Comparison of ENCODE assay signal across 8 cellular contexts in genomic region chr10:35643151-35643975, GRCh38. TPM values are rescaled to one million over a fixed set of nuclear protein-coding genes. Genes with fewer than 3 reads are reported as not detected.
DNase-seq lines count a peak whose midpoint lies in the region; ATAC-seq and TF ChIP-seq lines count a peak whose summit lies in the region.

No MANE protein-coding gene starts in this region.

- H3K27ac ChIP-seq in HCT116 (ENCODE audit: low read depth, low read length) (no peak overlapping the region), dorsolateral prefrontal cortex (peak overlapping the region in 27 of 59 donors; percentile 12 to 83 (median 57)), left lung (peak overlapping the region; percentile 58 to 65)

- no peaks in the 10 kb centered on the region for H3K9me3 Mint-ChIP-seq in stimulated activated effector memory CD8-positive, alpha-beta T cell treated with anti-CD3 and anti-CD28 coated beads, Interleukin-12 subunit alpha, Interleukin-12 subunit beta, amount 100 ng/mL, for 72 hours

- no peak for TF ChIP-seq POLR2A in HCT116 (IDR thresholded peaks at IDR 0.05; ENCODE audit: borderline replicate concordance, extremely low read depth, insufficient read depth, insufficient read length)

- peak overlapping the region; percentile 78 for H3K4me3 Mint-ChIP-seq in stimulated activated effector memory CD8-positive, alpha-beta T cell treated with anti-CD3 and anti-CD28 coated beads, Interleukin-12 subunit alpha, Interleukin-12 subunit beta, amount 100 ng/mL, for 72 hours

- peaks cover 27% of the 10 kb centered on the region for H3K4me1 Mint-ChIP-seq in stimulated activated effector memory CD8-positive, alpha-beta T cell treated with anti-CD3 and anti-CD28 coated beads, Interleukin-12 subunit alpha, Interleukin-12 subunit beta, amount 100 ng/mL, for 72 hours

- H3K4me3 ChIP-seq in HCT116 (replicated peaks in 1 of 2; ENCODE audit: low read depth in 1 of 2, low read length in 2 of 2) (peak overlapping the region; percentile 23 to 43), dorsolateral prefrontal cortex (peak overlapping the region; percentile 56 to 94 (median 78)), left lung (peak overlapping the region; percentile 65 to 69)

- H3K9ac ChIP-seq in HCT116 (ENCODE audit: low read length), result no peak overlapping the region

- no peaks in the 10 kb centered on the region for H3K79me2 ChIP-seq in HCT116 (ENCODE audit: insufficient read depth, low read length)

- TF ChIP-seq RAD21 in HCT116 (IDR thresholded peaks at IDR 0.05; ENCODE audit: low read depth), result no peak

- BruUV-seq in HCT116 (replicated peaks; lab: Mats Ljungman, UMichigan), result no TSS peak

- no peak overlapping the region for H3K27ac Mint-ChIP-seq in stimulated activated effector memory CD8-positive, alpha-beta T cell treated with anti-CD3 and anti-CD28 coated beads, Interleukin-12 subunit alpha, Interleukin-12 subunit beta, amount 100 ng/mL, for 72 hours

- POLR2A ChIA-PET in HCT116 (lab: Charles Lee), result no interaction called here

- no peak for ATAC-seq in HCT116
- peak; percentile 52 for ATAC-seq in left lung
- no peak for ATAC-seq in stimulated activated effector memory CD8-positive, alpha-beta T cell treated with anti-CD3 and anti-CD28 coated beads, Interleukin-12 subunit alpha, Interleukin-12 subunit beta, amount 100 ng/mL, for 72 hours
- ATAC-seq in GM18858 (IDR thresholded peaks at IDR 0.05; ENCODE audit: unreplicated experiment), result no peak

- CTCF ChIA-PET in HCT116 (lab: Charles Lee), result no interaction called here

- no peaks in the 10 kb centered on the region for H3K36me3 Mint-ChIP-seq in stimulated activated effector memory CD8-positive, alpha-beta T cell treated with anti-CD3 and anti-CD28 coated beads, Interleukin-12 subunit alpha, Interleukin-12 subunit beta, amount 100 ng/mL, for 72 hours

- H3K36me3 ChIP-seq in HCT116 (ENCODE audit: control insufficient read depth in 1 of 2, insufficient read depth in 2 of 2, low read length in 2 of 2) (no peaks in the 10 kb centered on the region), left lung (no peaks in the 10 kb centered on the region)

- TF ChIP-seq CTCF in HCT116 (IDR thresholded peaks at IDR 0.05 in 2 of 3, conservative IDR thresholded peaks at IDR 0.05 in 1 of 3; ENCODE audit: borderline replicate concordance in 1 of 3, insufficient read depth in 1 of 3, low read depth in 2 of 3, low read length in 2 of 3), result no peak
- TF ChIP-seq CTCF in dorsolateral prefrontal cortex (IDR thresholded peaks at IDR 0.05 in 54 of 56, conservative IDR thresholded peaks at IDR 0.05 in 2 of 56; ENCODE audit: low read depth in 1 of 56, partially characterized antibody in 56 of 56), result peak in 11 of 56 donors; percentile 7 to 27 (median 18)
- TF ChIP-seq CTCF in left lung (IDR thresholded peaks at IDR 0.05), result no peak

- H3K27me3 ChIP-seq in HCT116 (ENCODE audit: insufficient read depth, low read length), result peaks cover 26% of the 10 kb centered on the region
- no peaks in the 10 kb centered on the region for H3K27me3 ChIP-seq in dorsolateral prefrontal cortex
- peaks cover 0 to 70% of the 10 kb centered on the region in 2 donors for H3K27me3 ChIP-seq in left lung

- peak overlapping the region; percentile 70 for H3K4me2 ChIP-seq in HCT116 (ENCODE audit: low read length)

- RAD21 ChIA-PET in HCT116 (lab: Charles Lee; ENCODE audit: low non-redundant PET in 1 of 2, low total read pairs in 2 of 2, uncharacterized antibody in 2 of 2, unreplicated experiment in 2 of 2), result no interaction called here

- no peaks in the 10 kb centered on the region for H4K20me1 ChIP-seq in HCT116 (ENCODE audit: insufficient read depth)

- no peaks in the 10 kb centered on the region for H3K9me2 ChIP-seq in HCT116 (ENCODE audit: insufficient read depth)

- intact Hi-C loops in HCT116 (cut with micrococcal nuclease), result no loop called here
- intact Hi-C loops in dorsolateral prefrontal cortex (cut with DNase I), result loop anchor here (5.0 to 10.0 kb wide), 6 partner anchors 181 to 519 kb away; partner anchors contain the start of gene CREM (in 2 of the 2)
- intact Hi-C loops in left lung (cut with DNase I), result no loop called here

- peaks cover 8 to 28% of the 10 kb centered on the region in 2 experiments for H3K4me1 ChIP-seq in HCT116 (ENCODE audit: control insufficient read depth in 1 of 2, insufficient read depth in 2 of 2, low read length in 2 of 2)
- H3K4me1 ChIP-seq in left lung, result peaks cover 0 to 36% of the 10 kb centered on the region in 2 donors

- H3K9me3 ChIP-seq in HCT116 (ENCODE audit: control insufficient read depth in 1 of 2, insufficient read depth in 1 of 2, low read depth in 1 of 2, low read length in 2 of 2), result no peaks in the 10 kb centered on the region
- no peaks in the 10 kb centered on the region for H3K9me3 ChIP-seq in left lung

- peak overlapping the region; percentile 85 for H2AFZ ChIP-seq in HCT116 (ENCODE audit: low read depth, low read length, poor library complexity, severe bottlenecking)

- DNase-seq in AG08395 (ENCODE audit: low spot score) (peak; percentile 47), HCT116 (ENCODE audit: low read depth, low spot score) (no peak), SW480 (ENCODE audit: low spot score) (peak; percentile 38), dorsolateral prefrontal cortex (peak; percentile 9 to 74 (median 64)), left lung (peak; percentile 72 to 89), DMS153 treated with DMSO at 0.1 percent for 48 hours (lab: John Stamatoyannopoulos, UW; ENCODE audit: unreplicated experiment) (no peak)
- peak in 1 of 2 donors; percentile 49 for DNase-seq in stimulated activated effector memory CD8-positive, alpha-beta T cell treated with anti-CD3 and anti-CD28 coated beads, Interleukin-12 subunit alpha, Interleukin-12 subunit beta, amount 100 ng/mL, for 72 hours (ENCODE audit: low spot score in 2 of 2)

TF ChIP-seq in HCT116, 20 proteins besides CTCF, POLR2A, EP300 and RAD21:
- TF ChIP-seq EGR1 (IDR thresholded peaks at IDR 0.05; ENCODE audit: low read depth) (no peak), ZFX (IDR thresholded peaks at IDR 0.05) (no peak), SIN3A (IDR thresholded peaks at IDR 0.05; ENCODE audit: low read depth) (no peak), TCF7L2 (IDR thresholded peaks at IDR 0.05; ENCODE audit: borderline replicate concordance, extremely low read depth, insufficient read depth, insufficient read length) (no peak), ELF1 (IDR thresholded peaks at IDR 0.05; ENCODE audit: borderline replicate concordance, low read depth) (no peak), EZH2 (IDR thresholded peaks at IDR 0.05) (no peak), ZNF274 (IDR thresholded peaks at IDR 0.05; ENCODE audit: low read depth, low read length) (no peak), EZH2phosphoT487 (IDR thresholded peaks at IDR 0.05; ENCODE audit: borderline replicate concordance) (no peak), CEBPB (IDR thresholded peaks at IDR 0.05; ENCODE audit: low read depth) (no peak)
- TF ChIP-seq, protein P1, sequence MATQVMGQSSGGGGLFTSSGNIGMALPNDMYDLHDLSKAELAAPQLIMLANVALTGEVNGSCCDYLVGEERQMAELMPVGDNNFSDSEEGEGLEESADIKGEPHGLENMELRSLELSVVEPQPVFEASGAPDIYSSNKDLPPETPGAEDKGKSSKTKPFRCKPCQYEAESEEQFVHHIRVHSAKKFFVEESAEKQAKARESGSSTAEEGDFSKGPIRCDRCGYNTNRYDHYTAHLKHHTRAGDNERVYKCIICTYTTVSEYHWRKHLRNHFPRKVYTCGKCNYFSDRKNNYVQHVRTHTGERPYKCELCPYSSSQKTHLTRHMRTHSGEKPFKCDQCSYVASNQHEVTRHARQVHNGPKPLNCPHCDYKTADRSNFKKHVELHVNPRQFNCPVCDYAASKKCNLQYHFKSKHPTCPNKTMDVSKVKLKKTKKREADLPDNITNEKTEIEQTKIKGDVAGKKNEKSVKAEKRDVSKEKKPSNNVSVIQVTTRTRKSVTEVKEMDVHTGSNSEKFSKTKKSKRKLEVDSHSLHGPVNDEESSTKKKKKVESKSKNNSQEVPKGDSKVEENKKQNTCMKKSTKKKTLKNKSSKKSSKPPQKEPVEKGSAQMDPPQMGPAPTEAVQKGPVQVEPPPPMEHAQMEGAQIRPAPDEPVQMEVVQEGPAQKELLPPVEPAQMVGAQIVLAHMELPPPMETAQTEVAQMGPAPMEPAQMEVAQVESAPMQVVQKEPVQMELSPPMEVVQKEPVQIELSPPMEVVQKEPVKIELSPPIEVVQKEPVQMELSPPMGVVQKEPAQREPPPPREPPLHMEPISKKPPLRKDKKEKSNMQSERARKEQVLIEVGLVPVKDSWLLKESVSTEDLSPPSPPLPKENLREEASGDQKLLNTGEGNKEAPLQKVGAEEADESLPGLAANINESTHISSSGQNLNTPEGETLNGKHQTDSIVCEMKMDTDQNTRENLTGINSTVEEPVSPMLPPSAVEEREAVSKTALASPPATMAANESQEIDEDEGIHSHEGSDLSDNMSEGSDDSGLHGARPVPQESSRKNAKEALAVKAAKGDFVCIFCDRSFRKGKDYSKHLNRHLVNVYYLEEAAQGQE (IDR thresholded peaks at IDR 0.05; ENCODE audit: low read depth), result no peak
- TF ChIP-seq, protein P2, sequence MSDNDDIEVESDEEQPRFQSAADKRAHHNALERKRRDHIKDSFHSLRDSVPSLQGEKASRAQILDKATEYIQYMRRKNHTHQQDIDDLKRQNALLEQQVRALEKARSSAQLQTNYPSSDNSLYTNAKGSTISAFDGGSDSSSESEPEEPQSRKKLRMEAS (IDR thresholded peaks at IDR 0.05), result no peak
- TF ChIP-seq, protein P3, sequence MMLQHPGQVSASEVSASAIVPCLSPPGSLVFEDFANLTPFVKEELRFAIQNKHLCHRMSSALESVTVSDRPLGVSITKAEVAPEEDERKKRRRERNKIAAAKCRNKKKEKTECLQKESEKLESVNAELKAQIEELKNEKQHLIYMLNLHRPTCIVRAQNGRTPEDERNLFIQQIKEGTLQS (IDR thresholded peaks at IDR 0.05), result no peak

RNA-seq across cellular contexts. Expression of gene FZD8, which starts 1.3 kb away (rescaled TPM):
- total RNA-seq in HCT116 (2021; ENCODE audit: unreplicated experiment) (0.22 TPM), dorsolateral prefrontal cortex (10 to 100 TPM in 16 of 120 experiments, 1 to 10 TPM in 104; 3.4 to 36.8 (median 7.2) TPM), left lung (10 to 100 TPM; 16.0 to 16.4 TPM)
- 0.01 and 0.05 TPM in 2 replicates for polyA plus RNA-seq in HCT116 (2012)

RNA-seq across cellular contexts. Expression of gene GJD4, which starts 38.2 kb away (rescaled TPM):
- total RNA-seq in HCT116 (2021; ENCODE audit: unreplicated experiment) (not detected), dorsolateral prefrontal cortex (1 to 10 TPM in 22 of 120 experiments, under 1 TPM in 78, not detected in 20; 0.26 to 1.9 (median 0.63) TPM), left lung (not detected)
- not detected in 2 replicates for polyA plus RNA-seq in HCT116 (2012)

Comparison
In these comparisons a context has a peak if more than half of its experiments do, and no peak if none do; other contexts are left out.
1. DNase-seq: peak in AG08395 (single experiment), SW480 (single experiment), dorsolateral prefrontal cortex (10 of 10) and left lung (2 of 2); none in HCT116 (single experiment) and DMS153 treated with DMSO at 0.1 percent for 48 hours (single experiment).
2. intact Hi-C loops: an anchor here in dorsolateral prefrontal cortex (5.0 to 10.0 kb wide); none called in HCT116 and left lung.
3. Peak in every context shown above with its lines, with median percentiles within 50 percentile points of each other: H3K4me3 ChIP-seq.